In the genomic region with DNA sequence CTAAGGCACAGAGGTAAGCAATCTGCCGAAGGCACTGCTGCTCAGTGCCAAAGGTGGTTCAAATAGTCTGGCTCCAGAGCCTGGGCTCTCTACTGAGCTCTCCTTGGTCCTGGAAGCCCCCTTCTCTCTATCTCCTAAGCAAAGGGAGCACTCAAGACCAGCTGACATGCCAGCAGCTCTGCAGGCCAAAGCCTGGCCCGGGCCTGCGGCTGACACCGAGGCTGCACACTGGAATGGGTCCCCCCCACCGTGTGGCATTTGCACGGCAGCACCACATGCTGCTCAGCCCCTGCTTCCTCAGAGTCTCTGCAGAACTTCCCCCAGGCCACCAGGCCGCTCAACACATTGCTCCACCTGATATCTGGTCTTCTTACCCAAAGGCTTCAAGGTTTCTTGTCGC, we compare ENCODE assay signal across 8 cellular contexts. TPM values are rescaled to one million over a fixed set of nuclear protein-coding genes. Genes with fewer than 3 reads are reported as not detected.
A peak's percentile ranks its signal among the peaks of the same experiment; 100 is the strongest.
DNase-seq lines count a peak whose midpoint lies in the region; ATAC-seq and TF ChIP-seq lines count a peak whose summit lies in the region.

No MANE protein-coding gene starts in this region.

- peaks cover 30% of the 10 kb centered on the region for H3K36me3 ChIP-seq in CD8-positive, alpha-beta T cell (ENCODE audit: insufficient read depth, low read length)
- H3K36me3 ChIP-seq in ascending aorta, result peaks cover 11 to 31% of the 10 kb centered on the region in 2 donors
- peaks cover 0 to 50% (median 0%) of the 10 kb centered on the region in 3 experiments for H3K36me3 ChIP-seq in naive thymus-derived CD4-positive, alpha-beta T cell (ENCODE audit: control insufficient read depth in 2 of 3, insufficient read depth in 3 of 3, low read length in 3 of 3)

- no peaks in the 10 kb centered on the region for H3K4me1 ChIP-seq in CD8-positive, alpha-beta T cell (ENCODE audit: insufficient read depth, low read length)
- peaks cover 0 to 22% of the 10 kb centered on the region in 2 donors for H3K4me1 ChIP-seq in ascending aorta
- H3K4me1 ChIP-seq in naive thymus-derived CD4-positive, alpha-beta T cell (ENCODE audit: control insufficient read depth in 2 of 2, insufficient read depth in 2 of 2, low read length in 2 of 2), result no peaks in the 10 kb centered on the region

- no peak for TF ChIP-seq CTCF in CD8-positive, alpha-beta T cell (IDR thresholded peaks at IDR 0.05)
- no peak for TF ChIP-seq CTCF in ascending aorta (IDR thresholded peaks at IDR 0.05)

- H3K27ac ChIP-seq in CD8-positive, alpha-beta T cell (ENCODE audit: low read depth, low read length), result no peak overlapping the region
- H3K27ac ChIP-seq in ascending aorta, result peak overlapping the region; percentile 58 to 65
- no peak overlapping the region for H3K27ac ChIP-seq in naive thymus-derived CD4-positive, alpha-beta T cell (ENCODE audit: low read depth, low read length)

- no peaks in the 10 kb centered on the region for H3K9me3 ChIP-seq in CD8-positive, alpha-beta T cell (ENCODE audit: low read length)
- H3K9me3 ChIP-seq in ascending aorta, result no peaks in the 10 kb centered on the region
- H3K9me3 ChIP-seq in naive thymus-derived CD4-positive, alpha-beta T cell (ENCODE audit: control insufficient read depth in 2 of 3, low read length in 3 of 3), result no peaks in the 10 kb centered on the region

- H3K27ac Mint-ChIP-seq in CD8-positive, alpha-beta T cell, result peak overlapping the region; percentile 79
- peak overlapping the region in 6 of 9 donors; percentile 32 to 71 (median 56) for H3K27ac Mint-ChIP-seq in naive thymus-derived CD4-positive, alpha-beta T cell

- H3K27me3 ChIP-seq in CD8-positive, alpha-beta T cell (ENCODE audit: insufficient read depth, low read length), result no peaks in the 10 kb centered on the region
- H3K27me3 ChIP-seq in ascending aorta, result no peaks in the 10 kb centered on the region
- no peaks in the 10 kb centered on the region for H3K27me3 ChIP-seq in naive thymus-derived CD4-positive, alpha-beta T cell (ENCODE audit: control insufficient read depth in 2 of 2, insufficient read depth in 2 of 2, low read length in 2 of 2)

- H3K4me3 ChIP-seq in CD8-positive, alpha-beta T cell (ENCODE audit: low read depth, low read length), result no peak overlapping the region
- no peak overlapping the region for H3K4me3 ChIP-seq in ascending aorta
- no peak overlapping the region for H3K4me3 ChIP-seq in naive thymus-derived CD4-positive, alpha-beta T cell (ENCODE audit: low read length)

- intact Hi-C loops in CD8-positive, alpha-beta T cell (cut with DNase I, micrococcal nuclease), result loop anchor here (1.0 to 10.0 kb wide), 4 partner anchors 57 to 381 kb away; a partner anchor contains a TSS
- intact Hi-C loops in ascending aorta (cut with DNase I), result loop anchor here (1.0 to 10.0 kb wide), 5 partner anchors 57 to 383 kb away; a partner anchor contains a TSS
- intact Hi-C loops in naive thymus-derived CD4-positive, alpha-beta T cell (cut with micrococcal nuclease), result loop anchor here (1.0 to 10.0 kb wide), 9 partner anchors 57 to 1190 kb away; a partner anchor contains a TSS

- DNase-seq in CD8-positive, alpha-beta T cell, result no peak
- DNase-seq in ascending aorta (ENCODE audit: low spot score in 2 of 2) (no peak), hippocampal formation (lab: John Stamatoyannopoulos, UW) (no peak), DMS53 treated with DMSO at 0.1 percent for 48 hours (lab: John Stamatoyannopoulos, UW; ENCODE audit: unreplicated experiment) (no peak), NCI-H2227 treated with DMSO at 0.1 percent for 48 hours (lab: John Stamatoyannopoulos, UW) (no peak)
- no peak for DNase-seq in naive thymus-derived CD4-positive, alpha-beta T cell

- CTCF ChIA-PET in CD8-positive, alpha-beta T cell (lab: Charles Lee), result interaction anchor here (0.6 to 10.8 kb wide), 34 partner anchors 9 to 382 kb away, joined by 3 to 213 read pairs (median 4); no protein-coding TSS in a partner anchor
- CTCF ChIA-PET in naive thymus-derived CD4-positive, alpha-beta T cell (lab: Charles Lee), result interaction anchor here (0.6 to 6.1 kb wide), 15 partner anchors 9 to 382 kb away, joined by 3 to 84 read pairs (median 4); a partner anchor contains a TSS

- POLR2A ChIA-PET in CD8-positive, alpha-beta T cell (lab: Charles Lee), result interaction anchor here (1.2 kb wide), 1 partner anchor 81 kb away, joined by 3 read pairs; a partner anchor contains a TSS
- POLR2A ChIA-PET in naive thymus-derived CD4-positive, alpha-beta T cell (lab: Charles Lee), result interaction anchor here (0.6 kb wide), 1 partner anchor 60 kb away, joined by 3 read pairs; no protein-coding TSS in a partner anchor

- no peaks in the 10 kb centered on the region for H3K27me3 Mint-ChIP-seq in CD8-positive, alpha-beta T cell (ENCODE audit: low read depth)
- H3K27me3 Mint-ChIP-seq in naive thymus-derived CD4-positive, alpha-beta T cell, result no peaks in the 10 kb centered on the region

- peaks cover 75% of the 10 kb centered on the region for H3K36me3 Mint-ChIP-seq in CD8-positive, alpha-beta T cell
- H3K36me3 Mint-ChIP-seq in naive thymus-derived CD4-positive, alpha-beta T cell, result peaks cover 9 to 36% (median 15%) of the 10 kb centered on the region in 5 donors

- peak; percentile 19 for ATAC-seq in CD8-positive, alpha-beta T cell
- ATAC-seq in HG03135 (IDR thresholded peaks at IDR 0.05; ENCODE audit: unreplicated experiment) (peak; percentile 10), HG02870 (IDR thresholded peaks at IDR 0.05; ENCODE audit: unreplicated experiment) (no peak)
- ATAC-seq in naive thymus-derived CD4-positive, alpha-beta T cell, result peak; percentile 24

- H3K4me1 Mint-ChIP-seq in CD8-positive, alpha-beta T cell (ENCODE audit: low read depth), result no peaks in the 10 kb centered on the region
- peaks cover 0 to 12% (median 7%) of the 10 kb centered on the region in 7 donors for H3K4me1 Mint-ChIP-seq in naive thymus-derived CD4-positive, alpha-beta T cell

- no peaks in the 10 kb centered on the region for H3K9me3 Mint-ChIP-seq in CD8-positive, alpha-beta T cell
- H3K9me3 Mint-ChIP-seq in naive thymus-derived CD4-positive, alpha-beta T cell, result no peaks in the 10 kb centered on the region

- no peak overlapping the region for H3K4me3 Mint-ChIP-seq in CD8-positive, alpha-beta T cell
- H3K4me3 Mint-ChIP-seq in naive thymus-derived CD4-positive, alpha-beta T cell, result no peak overlapping the region

RNA-seq across cellular contexts. Expression of a gene that starts 57.8 kb away (rescaled TPM):
- total RNA-seq in CD8-positive, alpha-beta T cell, result 10 to 100 TPM; 48.3 to 51.2 TPM
- total RNA-seq in ascending aorta, result 171 TPM
- 10 to 100 TPM; 46.9 to 66.5 (median 60.1) TPM for total RNA-seq in naive thymus-derived CD4-positive, alpha-beta T cell
- polyA plus RNA-seq in naive thymus-derived CD4-positive, alpha-beta T cell, result 10 to 100 TPM; 83.9 to 86.1 TPM

Comparison
In these comparisons a context has a peak if more than half of its experiments do, and no peak if none do; other contexts are left out.
1. H3K27ac ChIP-seq: peak in ascending aorta (2 of 2); none in CD8-positive, alpha-beta T cell (single experiment) and naive thymus-derived CD4-positive, alpha-beta T cell (single experiment).